ENCODE assay signal across 27 cellular contexts in genomic region chr9:2363138-2363745, GRCh38.
DNase-seq lines count a peak whose midpoint lies in the region; ATAC-seq, FAIRE-seq and TF ChIP-seq lines count a peak whose summit lies in the region.
"Had no signal": no experiment of that assay in that cellular context is flagged by ENCODE, and none has a peak within 500 bp of the region (broad histone marks: within the 10 kb centered on the region; RNA-seq: fewer than 3 reads in every experiment).

No MANE protein-coding gene starts in this region.

- no peak for TF ChIP-seq CTCF in A549 (IDR thresholded peaks at IDR 0.05)
- no peak for TF ChIP-seq CTCF in HEK293 (tag by site-specific recombination; IDR thresholded peaks at IDR 0.05)
- TF ChIP-seq CTCF in left lung (IDR thresholded peaks at IDR 0.05), result no peak
- TF ChIP-seq CTCF in HFFc6 (IDR thresholded peaks at IDR 0.05), result no peak
- TF ChIP-seq CTCF in WERI-Rb-1 (IDR thresholded peaks at IDR 0.05; ENCODE audit: low read depth, low read length), result no peak

- ATAC-seq in A549 (no peak), left lung (peak; percentile 61)
- ATAC-seq: GM12878, HCT116, Right ventricle myocardium inferior, SK-N-SH treated with all-trans-retinoic acid at 6 μM for 48 hours had no signal

- FAIRE-seq in A549 (lab: Jason Lieb, UNC), result no peak
- FAIRE-seq: GM12878 had no signal

- H3K9me3 Mint-ChIP-seq in HFFc6, result no peaks in the 10 kb centered on the region
- H3K9me3 Mint-ChIP-seq: CD4-positive, alpha-beta memory T cell had no signal

- H3K4me3 ChIP-seq in A549 (no peak overlapping the region), HEK293 (ENCODE audit: low read depth, low read length) (no peak overlapping the region), left lung (no peak overlapping the region), WERI-Rb-1 (ENCODE audit: low read depth, low read length) (no peak overlapping the region)
- H3K4me3 ChIP-seq: GM12878, PC-9, SJCRH30 had no signal

- H3K9me3 ChIP-seq in A549, result no peaks in the 10 kb centered on the region
- H3K9me3 ChIP-seq in HEK293 (ENCODE audit: control insufficient read depth, insufficient read depth, low read depth, low read length), result no peaks in the 10 kb centered on the region
- no peaks in the 10 kb centered on the region for H3K9me3 ChIP-seq in left lung
- no peaks in the 10 kb centered on the region for H3K9me3 ChIP-seq in WERI-Rb-1 (ENCODE audit: severe bottlenecking)
- H3K9me3 ChIP-seq: SJCRH30 had no signal

- H3K27me3 ChIP-seq in left lung (no peaks in the 10 kb centered on the region), WERI-Rb-1 (ENCODE audit: insufficient read depth, low read depth, severe bottlenecking) (no peaks in the 10 kb centered on the region)
- H3K27me3 ChIP-seq: SJCRH30 had no signal

- no peaks in the 10 kb centered on the region for H3K4me1 Mint-ChIP-seq in HFFc6 (ENCODE audit: low read depth)
- H3K4me1 Mint-ChIP-seq: CD4-positive, alpha-beta memory T cell had no signal

- H3K4me2 ChIP-seq in A549, result no peak overlapping the region
- H3K4me2 ChIP-seq: PC-9 had no signal

- no peak for TF ChIP-seq EP300 in A549 (IDR thresholded peaks at IDR 0.05)

- H3K27ac ChIP-seq in A549 (no peak overlapping the region), HEK293 (ENCODE audit: extremely low read depth, low read depth, low read length) (no peak overlapping the region), epithelial cell of prostate (peak overlapping the region; percentile 83), left lung (no peak overlapping the region), WERI-Rb-1 (no peak overlapping the region)
- H3K27ac ChIP-seq: HL-60, PC-9, SJCRH30 had no signal

- no peak overlapping the region for H3K4me3 Mint-ChIP-seq in HFFc6
- H3K4me3 Mint-ChIP-seq: CD4-positive, alpha-beta memory T cell had no signal

- H3K36me3 ChIP-seq in HEK293 (ENCODE audit: control insufficient read depth in 2 of 2, insufficient read depth in 1 of 2, low read length in 2 of 2) (no peaks in the 10 kb centered on the region), left lung (no peaks in the 10 kb centered on the region), WERI-Rb-1 (no peaks in the 10 kb centered on the region)
- H3K36me3 ChIP-seq: SJCRH30 had no signal

- POLR2A ChIA-PET in A549 (lab: Yijun Ruan, JAX) (no interaction called here), HEK293 (lab: Yijun Ruan, JAX) (no interaction called here)

- no peak for TF ChIP-seq RAD21 in A549 (conservative IDR thresholded peaks at IDR 0.05 in 1 of 2, IDR thresholded peaks at IDR 0.05 in 1 of 2)

- no peak overlapping the region for H3K27ac Mint-ChIP-seq in HFFc6

- intact Hi-C loops in left lung (cut with DNase I), result no loop called here

- no peak for TF ChIP-seq POLR2A in A549 (IDR thresholded peaks at IDR 0.05; ENCODE audit: low read length)

- DNase-seq in A549 (ENCODE audit: low read depth in 1 of 2, low spot score in 1 of 2) (no peak), epithelial cell of prostate (ENCODE audit: low read depth, low spot score) (no peak), left lung (no peak), HFFc6 (no peak), WERI-Rb-1 (no peak), HUDEP-2 (lab: John Stamatoyannopoulos, UW; ENCODE audit: unreplicated experiment in 76 of 76) (no peak)
- DNase-seq: C1 segment of cervical spinal cord; CD4-positive, alpha-beta memory T cell; DMS 273 treated with DMSO at 0.1 percent for 48 hours; DMS79; EL; GDM1; KBM-7; MM.1S; NCI-H2029; NCI-H446 treated with DMSO at 0.1 percent for 48 hours; NCI-H526; NCI-H82; NK-92 treated with Interleukin-12 subunit alpha and Interleukin-12 subunit beta, amount 100 ng/mL, for 24 hours; PC-9; SJCRH30 had no signal

- CTCF ChIA-PET in A549 (lab: Yijun Ruan, JAX) (no interaction called here), HEK293 (lab: Yijun Ruan, JAX) (interaction anchor here (0.9 kb wide), 1 partner anchor 43 kb away, joined by 10 read pairs; no protein-coding TSS in a partner anchor)

- 53% methylated on average over 6 of the region's 6 CpGs for WGBS in A549 (ENCODE audit: missing lambda C conversion rate)

- H3K36me3 Mint-ChIP-seq in HFFc6 (ENCODE audit: low read depth), result no peaks in the 10 kb centered on the region
- H3K36me3 Mint-ChIP-seq: CD4-positive, alpha-beta memory T cell had no signal

- H3K4me1 ChIP-seq in A549, result no peaks in the 10 kb centered on the region
- H3K4me1 ChIP-seq in HEK293 (ENCODE audit: control insufficient read depth, insufficient read depth, low read length), result no peaks in the 10 kb centered on the region
- H3K4me1 ChIP-seq in left lung, result no peaks in the 10 kb centered on the region
- H3K4me1 ChIP-seq: SJCRH30 had no signal

- H3K27me3 Mint-ChIP-seq in HFFc6 (ENCODE audit: insufficient read depth), result peaks cover 8% of the 10 kb centered on the region

TF ChIP-seq in A549, 52 proteins besides CTCF, POLR2A, EP300 and RAD21:
- TF ChIP-seq CBX8 (IDR thresholded peaks at IDR 0.05), result no peak
- peak; percentile 31 to 56; a peak in 2 of 4 replicates for TF ChIP-seq CEBPB (IDR thresholded peaks at IDR 0.05)

TF ChIP-seq in HEK293, 187 proteins besides CTCF, POLR2A, EP300 and RAD21:
- TF ChIP-seq ZNF341 (tag by site-specific recombination; IDR thresholded peaks at IDR 0.05; ENCODE audit: low read depth) (peak; percentile 40), ZNF658 (tag by site-specific recombination; IDR thresholded peaks at IDR 0.05) (no peak)
